In the genomic region with DNA sequence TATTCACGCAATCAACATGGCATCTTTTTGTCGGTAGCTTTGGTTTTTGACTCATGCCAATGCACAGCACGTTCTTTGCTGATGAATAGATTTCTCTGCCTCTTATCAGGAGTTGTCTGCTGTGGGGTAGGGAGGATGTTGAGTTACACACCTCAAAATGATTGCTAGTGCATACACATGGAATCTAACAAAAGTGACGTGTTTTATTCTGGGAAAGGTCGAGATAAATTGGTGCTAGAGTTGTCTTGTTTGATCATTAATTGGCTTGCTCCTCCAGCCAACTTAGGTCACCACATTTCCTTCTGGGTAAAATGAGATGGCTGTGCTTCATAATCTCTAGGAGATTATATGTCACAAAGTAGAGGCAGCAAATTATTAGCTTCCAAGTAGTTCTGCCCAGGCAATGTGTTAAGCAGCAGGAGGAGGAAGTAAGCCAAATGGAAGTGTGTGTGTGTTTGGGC, we compare ENCODE assay signal across 12 cellular contexts. TPM values are rescaled to one million over a fixed set of nuclear protein-coding genes. Genes with fewer than 3 reads are reported as not detected.
A peak's percentile ranks its signal among the peaks of the same experiment; 100 is the strongest.
DNase-seq lines count a peak whose midpoint lies in the region; ATAC-seq and TF ChIP-seq lines count a peak whose summit lies in the region.
"Had no signal": no experiment of that assay in that cellular context is flagged by ENCODE, and none has a peak within 500 bp of the region (broad histone marks: within the 10 kb centered on the region; RNA-seq: fewer than 3 reads in every experiment).

No MANE protein-coding gene starts in this region.

- H3K27me3 ChIP-seq in ACC112 (ENCODE audit: insufficient read depth, low read length) (no peaks in the 10 kb centered on the region), mesenchymal stem cell (ENCODE audit: control insufficient read depth in 1 of 2, insufficient read depth in 1 of 2, low read length in 2 of 2) (peaks cover 0 to 9% of the 10 kb centered on the region in 2 experiments)
- H3K27me3 ChIP-seq: brain microvascular endothelial cell, testis had no signal

- 84% methylated on average over 3 of the region's 5 CpGs for WGBS in mesenchymal stem cell

- no peak overlapping the region for H2BK12ac ChIP-seq in mesenchymal stem cell (ENCODE audit: low read length in 2 of 2)

- H3K4me1 Mint-ChIP-seq in activated naive CD8-positive, alpha-beta T cell treated with anti-CD3 and anti-CD28 coated beads, Interleukin-2, amount 50 U/mL, for 24 hours: peaks cover 78% of the 10 kb centered on the region

- peaks cover 88% of the 10 kb centered on the region for H3K79me2 ChIP-seq in ACC112 (ENCODE audit: control insufficient read depth, insufficient read depth, low read length, unreplicated experiment)

- no peak overlapping the region for H3K9ac ChIP-seq in mesenchymal stem cell (ENCODE audit: low read length)

- H3K36me3 Mint-ChIP-seq in activated naive CD8-positive, alpha-beta T cell treated with anti-CD3 and anti-CD28 coated beads, Interleukin-2, amount 50 U/mL, for 24 hours (ENCODE audit: low read depth): peaks cover 25% of the 10 kb centered on the region

- no peak overlapping the region for H2AK5ac ChIP-seq in mesenchymal stem cell (ENCODE audit: low read length, severe bottlenecking)

- no peak overlapping the region for H3K4ac ChIP-seq in mesenchymal stem cell (ENCODE audit: low read depth in 1 of 2, low read length in 2 of 2)

- H4K8ac ChIP-seq in mesenchymal stem cell (ENCODE audit: low read length): no peak overlapping the region

- no peak for ATAC-seq in activated naive CD8-positive, alpha-beta T cell treated with anti-CD3 and anti-CD28 coated beads, Interleukin-2, amount 50 U/mL, for 24 hours
- no peak for ATAC-seq in HG02759 (IDR thresholded peaks at IDR 0.05; ENCODE audit: unreplicated experiment)

- no peak overlapping the region for H3K14ac ChIP-seq in mesenchymal stem cell (ENCODE audit: low read length in 2 of 2)

- DNase-seq in GM12864 (ENCODE audit: low read depth): no peak
- DNase-seq in activated naive CD8-positive, alpha-beta T cell treated with anti-CD3 and anti-CD28 coated beads, Interleukin-2, amount 50 U/mL, for 24 hours: no peak
- no peak for DNase-seq in mesenchymal stem cell
- no peak for DNase-seq in stimulated activated CD4-positive, alpha-beta T cell treated with anti-CD3 and anti-CD28 coated beads, Interleukin-15, amount 100 ng/mL, for 24 hours
- DNase-seq in epidermal melanocyte (ENCODE audit: insufficient read length, low spot score): no peak
- no peak for DNase-seq in H4 (ENCODE audit: low spot score)
- DNase-seq: activated CD4-positive, alpha-beta T cell treated with anti-CD3 and anti-CD28 coated beads for 1 hour; NCI-H1694; testis had no signal

- H2AFZ ChIP-seq in ACC112 (ENCODE audit: low read length, unreplicated experiment) (no peak overlapping the region), mesenchymal stem cell (ENCODE audit: low read depth, low read length) (no peak overlapping the region)

- H4K91ac ChIP-seq in mesenchymal stem cell (ENCODE audit: low read length): no peak overlapping the region

- H2BK5ac ChIP-seq in mesenchymal stem cell (ENCODE audit: low read depth, low read length, poor library complexity, severe bottlenecking): no peak overlapping the region

- no peaks in the 10 kb centered on the region for H3K9me3 Mint-ChIP-seq in activated naive CD8-positive, alpha-beta T cell treated with anti-CD3 and anti-CD28 coated beads, Interleukin-2, amount 50 U/mL, for 24 hours

- H3K36me3 ChIP-seq in ACC112 (ENCODE audit: insufficient read depth, low read length) (peaks cover 7% of the 10 kb centered on the region; the same call in 1 of the 2 replicates), mesenchymal stem cell (ENCODE audit: control insufficient read depth in 1 of 2, insufficient read depth in 2 of 2, low read depth in 1 of 2, low read length in 2 of 2) (peaks cover 0 to 4% of the 10 kb centered on the region in 2 experiments)
- H3K36me3 ChIP-seq: brain microvascular endothelial cell had no signal

- TF ChIP-seq CTCF in GM12864 (IDR thresholded peaks at IDR 0.05; ENCODE audit: low read depth, low read length, missing control alignments): no peak

- H3K4me1 ChIP-seq in ACC112 (ENCODE audit: control insufficient read depth, insufficient read depth, low read length, unreplicated experiment) (peaks cover 47% of the 10 kb centered on the region), mesenchymal stem cell (ENCODE audit: control insufficient read depth, insufficient read depth, low read depth, low read length) (peaks cover 4% of the 10 kb centered on the region)

- no peak overlapping the region for H2BK120ac ChIP-seq in mesenchymal stem cell (ENCODE audit: low read depth, low read length)

- peak overlapping the region; percentile 9 for H3K4me2 ChIP-seq in mesenchymal stem cell (ENCODE audit: low read length, poor library complexity, severe bottlenecking)

- no peak overlapping the region for H3K23ac ChIP-seq in mesenchymal stem cell (ENCODE audit: low read length in 2 of 2)

- peak overlapping the region; percentile 32 for H3K4me3 Mint-ChIP-seq in activated naive CD8-positive, alpha-beta T cell treated with anti-CD3 and anti-CD28 coated beads, Interleukin-2, amount 50 U/mL, for 24 hours

- no peaks in the 10 kb centered on the region for H3K79me1 ChIP-seq in mesenchymal stem cell (replicated peaks; ENCODE audit: low read length, poor library complexity, severe bottlenecking)

- H3K27me3 Mint-ChIP-seq in activated naive CD8-positive, alpha-beta T cell treated with anti-CD3 and anti-CD28 coated beads, Interleukin-2, amount 50 U/mL, for 24 hours: no peaks in the 10 kb centered on the region

- no peak overlapping the region for H2BK15ac ChIP-seq in mesenchymal stem cell (ENCODE audit: low read depth, poor library complexity, severe bottlenecking)

- H3K27ac ChIP-seq in ACC112 (ENCODE audit: low read depth, low read length): no peak overlapping the region
- H3K27ac ChIP-seq in mesenchymal stem cell (ENCODE audit: low read length, poor library complexity, severe bottlenecking): peak overlapping the region; percentile 17
- H3K27ac ChIP-seq: brain microvascular endothelial cell, testis had no signal

- H3K27ac Mint-ChIP-seq in activated naive CD8-positive, alpha-beta T cell treated with anti-CD3 and anti-CD28 coated beads, Interleukin-2, amount 50 U/mL, for 24 hours: peak overlapping the region; percentile 73

- no peak overlapping the region for H3K18ac ChIP-seq in mesenchymal stem cell (ENCODE audit: low read depth in 1 of 2, low read length in 2 of 2)

- no peaks in the 10 kb centered on the region for H3K9me3 ChIP-seq in mesenchymal stem cell (ENCODE audit: control insufficient read depth, low read length)
- H3K9me3 ChIP-seq: testis had no signal

- H3K4me3 ChIP-seq in ACC112 (ENCODE audit: low read depth, low read length): peak overlapping the region; percentile 1; the same call in 1 of the 2 replicates
- peak overlapping the region; percentile 77; the same call in 1 of the 2 replicates for H3K4me3 ChIP-seq in GM12864 (ENCODE audit: low read depth, low read length)
- peak overlapping the region in 1 of 2 experiments; percentile 2 for H3K4me3 ChIP-seq in mesenchymal stem cell (ENCODE audit: insufficient read depth in 1 of 2, low read depth in 1 of 2, low read length in 2 of 2)
- H3K4me3 ChIP-seq: testis had no signal

RNA-seq across cellular contexts. Expression of a gene that starts 3.9 kb away (rescaled TPM):
- polyA plus RNA-seq in mesenchymal stem cell (2013, experiment 1 of 2): 23.9 TPM
- 25.8 TPM for polyA plus RNA-seq in mesenchymal stem cell (2013, experiment 2 of 2)
- 131 and 159 TPM in 2 replicates for total RNA-seq in H4 (2014; rRNA removed; shearing (Covaris generic))

RNA-seq across cellular contexts. Expression of a gene that starts 39.9 kb away (rescaled TPM):
- polyA plus RNA-seq in mesenchymal stem cell (2013, experiment 1 of 2): 0.86 TPM
- polyA plus RNA-seq in mesenchymal stem cell (2013, experiment 2 of 2): 0.79 TPM
- 3.5 and 4.4 TPM in 2 replicates for total RNA-seq in H4 (2014; rRNA removed; shearing (Covaris generic))

RNA-seq across cellular contexts. Expression of a gene that starts 41.6 kb away (rescaled TPM):
- 6.8 TPM for polyA plus RNA-seq in mesenchymal stem cell (2013, experiment 1 of 2)
- polyA plus RNA-seq in mesenchymal stem cell (2013, experiment 2 of 2): 8.0 TPM
- total RNA-seq in H4 (2014; rRNA removed; shearing (Covaris generic)): 9.7 and 13.0 TPM in 2 replicates

RNA-seq across cellular contexts. Expression of a gene that starts 41.7 kb away (rescaled TPM):
- polyA plus RNA-seq in mesenchymal stem cell (2013, experiment 1 of 2): 9.2 TPM
- polyA plus RNA-seq in mesenchymal stem cell (2013, experiment 2 of 2): 7.8 TPM
- total RNA-seq in H4 (2014; rRNA removed; shearing (Covaris generic)): 10.2 and 14.7 TPM in 2 replicates
